8 cellular contexts compared by ENCODE assay signal in genomic region chr6:17988422-17988944, GRCh38. TPM values are rescaled to one million over a fixed set of nuclear protein-coding genes. Genes with fewer than 3 reads are reported as not detected.
DNase-seq lines count a peak whose midpoint lies in the region; ATAC-seq and TF ChIP-seq lines count a peak whose summit lies in the region.

No MANE protein-coding gene starts in this region.

- no peak for ATAC-seq in naive thymus-derived CD4-positive, alpha-beta T cell
- ATAC-seq in GM21367 (IDR thresholded peaks at IDR 0.05; ENCODE audit: unreplicated experiment) (no peak), GM18867 (IDR thresholded peaks at IDR 0.05; ENCODE audit: unreplicated experiment) (no peak)

- H3K27me3 Mint-ChIP-seq in naive thymus-derived CD4-positive, alpha-beta T cell: peaks cover 37 to 67% (median 50%) of the 10 kb centered on the region in 5 donors

- intact Hi-C loops in naive thymus-derived CD4-positive, alpha-beta T cell (cut with micrococcal nuclease): loop anchor here (1.0 to 10.0 kb wide), 3 partner anchors 136 to 169 kb away; partner anchors contain the start of genes KDM1B (in 1 of the 2), NHLRC1 (in 1 of the 2) and TPMT (in 1 of the 2)

- no peaks in the 10 kb centered on the region for H3K9me3 ChIP-seq in effector memory CD4-positive, alpha-beta T cell (ENCODE audit: control insufficient read depth, low read length)
- H3K9me3 ChIP-seq in naive thymus-derived CD4-positive, alpha-beta T cell (ENCODE audit: control insufficient read depth in 2 of 3, low read length in 3 of 3): no peaks in the 10 kb centered on the region

- H3K4me1 ChIP-seq in effector memory CD4-positive, alpha-beta T cell (ENCODE audit: control insufficient read depth, insufficient read depth, low read length, poor library complexity, severe bottlenecking): peaks cover 6% of the 10 kb centered on the region
- peaks cover 6 to 7% of the 10 kb centered on the region in 2 donors for H3K4me1 ChIP-seq in naive thymus-derived CD4-positive, alpha-beta T cell (ENCODE audit: control insufficient read depth in 2 of 2, insufficient read depth in 2 of 2, low read length in 2 of 2)

- POLR2A ChIA-PET in naive thymus-derived CD4-positive, alpha-beta T cell (lab: Charles Lee): no interaction called here

- H3K4me1 Mint-ChIP-seq in naive thymus-derived CD4-positive, alpha-beta T cell: peaks cover 5 to 25% (median 12%) of the 10 kb centered on the region in 7 donors

- CTCF ChIA-PET in naive thymus-derived CD4-positive, alpha-beta T cell (lab: Charles Lee): no interaction called here

- peak overlapping the region; percentile 73 for H3K4me3 ChIP-seq in AG10803 (ENCODE audit: low read length)
- H3K4me3 ChIP-seq in effector memory CD4-positive, alpha-beta T cell (ENCODE audit: insufficient read depth, low read depth, low read length, poor library complexity, severe bottlenecking): peak overlapping the region; percentile 53
- H3K4me3 ChIP-seq in naive thymus-derived CD4-positive, alpha-beta T cell (ENCODE audit: low read length): peak overlapping the region; percentile 52

- peaks cover 8% of the 10 kb centered on the region for H3K27me3 ChIP-seq in effector memory CD4-positive, alpha-beta T cell (replicated peaks; ENCODE audit: control insufficient read depth, insufficient read depth, low read length, poor library complexity, severe bottlenecking)
- peaks cover 0 to 5% of the 10 kb centered on the region in 2 donors for H3K27me3 ChIP-seq in naive thymus-derived CD4-positive, alpha-beta T cell (ENCODE audit: control insufficient read depth in 2 of 2, insufficient read depth in 2 of 2, low read length in 2 of 2)

- H3K9me3 Mint-ChIP-seq in naive thymus-derived CD4-positive, alpha-beta T cell: peaks cover 0 to 2% (median 0%) of the 10 kb centered on the region in 11 donors

- no peaks in the 10 kb centered on the region for H3K36me3 ChIP-seq in effector memory CD4-positive, alpha-beta T cell (ENCODE audit: control insufficient read depth, insufficient read depth, low read length)
- H3K36me3 ChIP-seq in naive thymus-derived CD4-positive, alpha-beta T cell (ENCODE audit: control insufficient read depth in 2 of 3, insufficient read depth in 3 of 3, low read length in 3 of 3): no peaks in the 10 kb centered on the region

- DNase-seq in AG10803 (ENCODE audit: low read depth) (no peak), NCI-H526 treated with DMSO at 0.1 percent for 48 hours (lab: John Stamatoyannopoulos, UW) (peak; percentile 48), SKM-1 (lab: John Stamatoyannopoulos, UW; ENCODE audit: unreplicated experiment) (no peak), OCI-M1 (lab: John Stamatoyannopoulos, UW) (no peak)
- DNase-seq in effector memory CD4-positive, alpha-beta T cell: no peak
- DNase-seq in naive thymus-derived CD4-positive, alpha-beta T cell: no peak

- H3K4me3 Mint-ChIP-seq in naive thymus-derived CD4-positive, alpha-beta T cell: peak overlapping the region; percentile 86 to 97 (median 90)

- no peak overlapping the region for H3K27ac ChIP-seq in effector memory CD4-positive, alpha-beta T cell (ENCODE audit: insufficient read depth, low read length, poor library complexity, severe bottlenecking)
- H3K27ac ChIP-seq in naive thymus-derived CD4-positive, alpha-beta T cell (ENCODE audit: low read depth, low read length): no peak overlapping the region

- H3K27ac Mint-ChIP-seq in naive thymus-derived CD4-positive, alpha-beta T cell: peak overlapping the region in 2 of 9 donors; percentile 4 to 55

- TF ChIP-seq CTCF in AG10803 (conservative IDR thresholded peaks at IDR 0.05; ENCODE audit: low read length): no peak

- no peaks in the 10 kb centered on the region for H3K36me3 Mint-ChIP-seq in naive thymus-derived CD4-positive, alpha-beta T cell

RNA-seq across cellular contexts. Expression of gene KIF13A, which starts 1.0 kb away (rescaled TPM):
- total RNA-seq in naive thymus-derived CD4-positive, alpha-beta T cell: 10 to 100 TPM in 1 of 5 experiments, 1 to 10 TPM in 1, under 1 TPM in 3; 0.05 to 21.0 (median 0.97) TPM
- polyA plus RNA-seq in naive thymus-derived CD4-positive, alpha-beta T cell: not detected
